ENCODE assay signal across 10 cellular contexts in genomic region chr14:103520269-103520656, GRCh38. TPM values are rescaled to one million over a fixed set of nuclear protein-coding genes. Genes with fewer than 3 reads are reported as not detected.
DNase-seq lines count a peak whose midpoint lies in the region; ATAC-seq and TF ChIP-seq lines count a peak whose summit lies in the region.
"Had no signal": no experiment of that assay in that cellular context is flagged by ENCODE, and none has a peak within 500 bp of the region (broad histone marks: within the 10 kb centered on the region; RNA-seq: fewer than 3 reads in every experiment).

No MANE protein-coding gene starts in this region.

- H3K4me3 Mint-ChIP-seq in effector memory CD8-positive, alpha-beta T cell: peak overlapping the region; percentile 44 to 67
- no peak overlapping the region for H3K4me3 Mint-ChIP-seq in osteocyte (ENCODE audit: unreplicated experiment)

- H3K36me3 Mint-ChIP-seq in effector memory CD8-positive, alpha-beta T cell (ENCODE audit: insufficient read depth): peaks cover 5% of the 10 kb centered on the region
- no peaks in the 10 kb centered on the region for H3K36me3 Mint-ChIP-seq in osteocyte (ENCODE audit: unreplicated experiment)

- H3K36me3 ChIP-seq in OCI-LY1 (ENCODE audit: insufficient read depth, low read length): no peaks in the 10 kb centered on the region
- H3K36me3 ChIP-seq: right lobe of liver had no signal

- no peak overlapping the region for H2AFZ ChIP-seq in OCI-LY1 (ENCODE audit: low read length)

- TF ChIP-seq CTCF in C4-2B (conservative IDR thresholded peaks at IDR 0.05) (no peak), OCI-LY1 (IDR thresholded peaks at IDR 0.05; ENCODE audit: low read length) (no peak), osteocyte (IDR thresholded peaks at IDR 0.05) (no peak)

- H3K4me1 Mint-ChIP-seq in effector memory CD8-positive, alpha-beta T cell (ENCODE audit: low read depth in 2 of 2): peaks cover 0 to 9% of the 10 kb centered on the region in 2 donors
- peaks cover 25% of the 10 kb centered on the region for H3K4me1 Mint-ChIP-seq in osteocyte (ENCODE audit: unreplicated experiment)

- H3K4me2 ChIP-seq in OCI-LY1 (ENCODE audit: low read length): peak overlapping the region; percentile 63

- no peaks in the 10 kb centered on the region for H3K9me3 Mint-ChIP-seq in effector memory CD8-positive, alpha-beta T cell
- H3K9me3 Mint-ChIP-seq in osteocyte (ENCODE audit: unreplicated experiment): no peaks in the 10 kb centered on the region

- peak overlapping the region; percentile 55 for H3K4me3 ChIP-seq in OCI-LY1 (ENCODE audit: low read depth, low read length, poor library complexity, severe bottlenecking)

- H3K27ac ChIP-seq in C4-2B: peak overlapping the region; percentile 96
- H3K27ac ChIP-seq in OCI-LY1 (ENCODE audit: low read depth, low read length, poor library complexity, severe bottlenecking): no peak overlapping the region
- H3K27ac ChIP-seq: foreskin keratinocyte, right lobe of liver had no signal

- H3K27me3 ChIP-seq in OCI-LY1 (ENCODE audit: insufficient read depth, low read length): no peaks in the 10 kb centered on the region

- H4K20me1 ChIP-seq in OCI-LY1 (ENCODE audit: insufficient read depth, low read length): no peaks in the 10 kb centered on the region

- H3K9me3 ChIP-seq in OCI-LY1 (ENCODE audit: low read length): no peaks in the 10 kb centered on the region
- H3K9me3 ChIP-seq: right lobe of liver had no signal

- no peak for DNase-seq in effector memory CD8-positive, alpha-beta T cell
- DNase-seq in osteocyte (ENCODE audit: extremely low spot score, unreplicated experiment) (no peak), iPS-NIHi7 (ENCODE audit: extremely low spot score) (no peak)
- no peak for DNase-seq in central memory CD4-positive, alpha-beta T cell
- DNase-seq: foreskin keratinocyte had no signal

- no peak overlapping the region; the same call in 1 of the 2 replicates for H3K9ac ChIP-seq in OCI-LY1 (ENCODE audit: low read length)

- H3K4me1 ChIP-seq in OCI-LY1 (ENCODE audit: insufficient read depth, low read length, severe bottlenecking): peaks cover 21% of the 10 kb centered on the region
- H3K4me1 ChIP-seq: foreskin keratinocyte had no signal

- no peak for ATAC-seq in effector memory CD8-positive, alpha-beta T cell (replicated peaks)
- no peak for ATAC-seq in activated CD4-positive, CD25-positive, alpha-beta regulatory T cell treated with anti-CD3 and anti-CD28 coated beads, Interleukin-2, amount 50 U/mL, for 24 hours
- ATAC-seq in GM18909 (IDR thresholded peaks at IDR 0.05; ENCODE audit: poor library complexity, unreplicated experiment): no peak

- no peaks in the 10 kb centered on the region for H3K9me2 ChIP-seq in OCI-LY1 (ENCODE audit: low read depth, low read length)

- H3K27me3 Mint-ChIP-seq in effector memory CD8-positive, alpha-beta T cell: no peaks in the 10 kb centered on the region
- peaks cover 4% of the 10 kb centered on the region for H3K27me3 Mint-ChIP-seq in osteocyte (ENCODE audit: unreplicated experiment)

- H3K79me2 ChIP-seq in OCI-LY1 (ENCODE audit: insufficient read depth, low read length): no peaks in the 10 kb centered on the region

- no peaks in the 10 kb centered on the region for H3F3A ChIP-seq in OCI-LY1 (ENCODE audit: insufficient read depth, low read length)

- no peak overlapping the region for H3K27ac Mint-ChIP-seq in effector memory CD8-positive, alpha-beta T cell
- peak overlapping the region; percentile 44 for H3K27ac Mint-ChIP-seq in osteocyte (ENCODE audit: unreplicated experiment)

RNA-seq across cellular contexts. Expression of gene CKB, which starts 2.4 kb away (rescaled TPM):
- 25.4 and 31.4 TPM in 2 replicates for total RNA-seq in osteocyte

RNA-seq across cellular contexts. Expression of gene TRMT61A, which starts 8.7 kb away (rescaled TPM):
- total RNA-seq in osteocyte: 10.9 and 11.5 TPM in 2 replicates

RNA-seq across cellular contexts. Expression of gene BAG5, which starts 42.2 kb away (rescaled TPM):
- total RNA-seq in osteocyte: 21.9 and 22.4 TPM in 2 replicates

RNA-seq across cellular contexts. Expression of gene COA8, which starts 42.5 kb away (rescaled TPM):
- total RNA-seq in osteocyte: 41.0 and 42.0 TPM in 2 replicates
